ENCODE assay signal across 27 cellular contexts in the genomic region with DNA sequence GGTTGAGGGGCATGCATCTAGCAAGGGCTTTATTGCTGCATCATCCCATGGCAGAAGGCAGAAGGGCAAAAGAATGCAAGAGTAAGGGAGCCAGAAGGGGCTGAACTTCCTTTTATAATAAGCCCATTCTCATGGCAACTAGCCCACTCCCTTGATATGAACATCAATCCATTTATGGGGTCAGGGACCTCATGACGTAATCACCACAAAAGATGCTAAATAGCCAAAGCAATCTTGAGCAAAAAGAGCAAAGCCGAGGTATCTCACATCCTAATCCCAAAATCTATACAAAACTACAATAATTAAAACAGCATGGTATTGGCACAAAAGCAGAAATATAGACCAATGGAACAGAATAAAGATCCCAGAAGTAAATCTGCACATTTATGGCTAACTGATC.
"Had no signal": no experiment of that assay in that cellular context is flagged by ENCODE, and none has a peak within 500 bp of the region (broad histone marks: within the 10 kb centered on the region; RNA-seq: fewer than 3 reads in every experiment).

No MANE protein-coding gene starts in this region.

- H3K27ac ChIP-seq: stomach, suprapubic skin, testis, thoracic aorta, thyroid gland, tibial artery, tibial nerve, transverse colon, upper lobe of left lung, upper lobe of right lung, uterus, vagina had no signal

- H3K9me3 ChIP-seq: testis, thoracic aorta, thyroid gland, upper lobe of right lung, uterus, vagina had no signal

- FAIRE-seq: urothelium cell line had no signal

- H3K4me3 ChIP-seq: stomach, suprapubic skin, testis, thoracic aorta, thyroid gland, tibial artery, tibial nerve, transverse colon, upper lobe of left lung, upper lobe of right lung, uterus, vagina had no signal

- H3K4me1 ChIP-seq: stomach, suprapubic skin, testis, thyroid gland, tibial artery, tibial nerve, transverse colon, upper lobe of left lung, upper lobe of right lung, uterus, vagina had no signal

- H3K27me3 ChIP-seq: stomach, suprapubic skin, testis, thyroid gland, tibial artery, tibial nerve, transverse colon, upper lobe of left lung, upper lobe of right lung, uterus, vagina had no signal

- ATAC-seq: stimulated activated effector memory CD8-positive, alpha-beta T cell treated with anti-CD3 and anti-CD28 coated beads, Interleukin-12 subunit alpha, Interleukin-12 subunit beta, amount 100 ng/mL, for 72 hours; stimulated activated memory B cell treated with anti-CD40 and anti-IgM and Interleukin-4, amounts not matched to agents 10 μg/mL and 1 μg/mL and 100 μg/mL, for 72 hours; stimulated activated naive B cell treated with anti-CD40 and anti-IgM and Interleukin-4, amounts not matched to agents 10 μg/mL and 1 μg/mL and 100 μg/mL, for 72 hours; stimulated activated naive CD8-positive, alpha-beta T cell treated with anti-CD3 and anti-CD28 coated beads, Interleukin-15, amount 100 ng/mL, for 72 hours; stimulated activated naive CD8-positive, alpha-beta T cell treated with anti-CD3 and anti-CD28 coated beads, Interleukin-15, Interleukin-2, amounts not matched to agents 100 U/mL and 50 U/mL, for 24 hours; upper lobe of right lung had no signal

- DNase-seq: stimulated activated CD4-positive, alpha-beta T cell treated with anti-CD3 and anti-CD28 coated beads, Interleukin-2, amount 100 ng/mL, for 48 hours; stimulated activated CD4-positive, alpha-beta T cell treated with anti-CD3 and anti-CD28 coated beads, Interleukin-4, amount 100 ng/mL, for 1 hour; stimulated activated CD4-positive, alpha-beta T cell treated with anti-CD3 and anti-CD28 coated beads, Interleukin-4, amount 100 ng/mL, for 24 hours; stimulated activated CD4-positive, alpha-beta T cell treated with anti-CD3 and anti-CD28 coated beads, Interleukin-4, amount 100 ng/mL, for 4 hours; stimulated activated CD8-positive, alpha-beta memory T cell treated with anti-CD3 and anti-CD28 coated beads, Interleukin-4, amount 100 ng/mL, for 48 hours; stimulated activated naive B cell treated with anti-CD40 and anti-IgM and Interleukin-4, amounts not matched to agents 10 μg/mL and 1 μg/mL and 100 μg/mL, for 72 hours; stimulated activated naive CD4-positive, alpha-beta T cell; stimulated activated naive CD4-positive, alpha-beta T cell treated with Interleukin-2 at 50 U/mL for 16 hours; stimulated activated naive CD8-positive, alpha-beta T cell treated with anti-CD3 and anti-CD28 coated beads, Interleukin-15, amount 100 ng/mL, for 72 hours; stimulated activated naive CD8-positive, alpha-beta T cell treated with anti-CD3 and anti-CD28 coated beads, Interleukin-15, Interleukin-2, amounts not matched to agents 100 U/mL and 50 U/mL, for 24 hours; stomach; substantia nigra; testis; thyroid gland; tibial artery; transverse colon; trophoblast cell; upper lobe of left lung; upper lobe of right lung; uterus had no signal

- H3K36me3 ChIP-seq: stomach, suprapubic skin, thoracic aorta, thyroid gland, tibial artery, tibial nerve, transverse colon, upper lobe of left lung, upper lobe of right lung, uterus, vagina had no signal
